In the genomic region with DNA sequence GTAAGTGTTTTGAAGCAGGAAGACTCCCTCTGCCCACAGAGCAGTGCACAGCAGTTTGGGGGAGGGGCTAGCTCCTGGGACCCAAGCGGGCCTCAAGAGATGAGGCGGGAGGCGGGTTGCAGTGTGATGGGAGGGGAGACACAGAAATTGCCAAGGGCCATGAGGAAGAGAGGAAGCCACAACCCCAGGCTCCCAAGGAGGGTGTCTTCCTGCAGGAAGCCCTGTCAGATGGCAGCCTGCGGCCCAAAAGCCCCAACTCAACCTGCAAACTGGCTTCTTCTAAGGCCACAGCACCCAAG, we compare ENCODE assay signal across 19 cellular contexts. TPM values are rescaled to one million over a fixed set of nuclear protein-coding genes. Genes with fewer than 3 reads are reported as not detected.
A peak's percentile ranks its signal among the peaks of the same experiment; 100 is the strongest.
DNase-seq lines count a peak whose midpoint lies in the region; ATAC-seq, FAIRE-seq and TF ChIP-seq lines count a peak whose summit lies in the region.
"Had no signal": no experiment of that assay in that cellular context is flagged by ENCODE, and none has a peak within 500 bp of the region (broad histone marks: within the 10 kb centered on the region; RNA-seq: fewer than 3 reads in every experiment).

No MANE protein-coding gene starts in this region.

- no peak overlapping the region for H3K4me2 ChIP-seq in smooth muscle cell

- H3K4me3 ChIP-seq in smooth muscle cell (no peak overlapping the region), testis (no peak overlapping the region)
- H3K4me3 ChIP-seq: breast epithelium, left ventricle myocardium inferior, psoas muscle had no signal

- no peaks in the 10 kb centered on the region for H3K9me3 ChIP-seq in smooth muscle cell (replicated peaks; ENCODE audit: low read depth)
- H3K9me3 ChIP-seq in testis = no peaks in the 10 kb centered on the region
- H3K9me3 ChIP-seq: breast epithelium, left ventricle myocardium inferior, psoas muscle had no signal

- H3F3A ChIP-seq in smooth muscle cell (ENCODE audit: low read depth) = no peaks in the 10 kb centered on the region

- peaks cover 3% of the 10 kb centered on the region for H3K27me3 ChIP-seq in smooth muscle cell (ENCODE audit: low read depth)
- H3K27me3 ChIP-seq in testis = no peaks in the 10 kb centered on the region

- DNase-seq in DMS 273 (lab: John Stamatoyannopoulos, UW; ENCODE audit: unreplicated experiment) = peak; percentile 30
- DNase-seq in DMS 273 treated with DMSO at 0.1 percent for 48 hours (lab: John Stamatoyannopoulos, UW) = no peak
- DNase-seq in NCI-H69 (lab: John Stamatoyannopoulos, UW) = peak; percentile 6
- DNase-seq in cerebellar cortex (ENCODE audit: low spot score) = peak; percentile 13
- DNase-seq in smooth muscle cell (lab: John Stamatoyannopoulos, UW; ENCODE audit: unreplicated experiment) = no peak
- no peak for DNase-seq in testis
- DNase-seq in GM19239 (ENCODE audit: insufficient read length, low spot score) = no peak
- DNase-seq: CD8-positive, alpha-beta T cell; left ventricle myocardium inferior; NCI-H1048; NCI-H446; PC-3; psoas muscle had no signal

- no peak overlapping the region for H3K9ac ChIP-seq in smooth muscle cell (ENCODE audit: low read depth)

- TF ChIP-seq CTCF in smooth muscle cell (IDR thresholded peaks at IDR 0.05; ENCODE audit: borderline replicate concordance, insufficient read depth, poor library complexity, severe bottlenecking) (no peak), testis (IDR thresholded peaks at IDR 0.05) (no peak)

- no peak for TF ChIP-seq POLR2A in testis (IDR thresholded peaks at IDR 0.05)

- H3K36me3 ChIP-seq in smooth muscle cell (ENCODE audit: low read depth) = no peaks in the 10 kb centered on the region
- H3K36me3 ChIP-seq in testis (ENCODE audit: low read depth, missing control alignments) = no peaks in the 10 kb centered on the region
- H3K36me3 ChIP-seq: breast epithelium, left ventricle myocardium inferior had no signal

- FAIRE-seq in GM19239 (lab: Jason Lieb, UNC) = no peak
- FAIRE-seq: G401.6 had no signal

- H3K27ac ChIP-seq in smooth muscle cell (ENCODE audit: low read depth) (no peak overlapping the region), testis (no peak overlapping the region)
- H3K27ac ChIP-seq: 22Rv1, breast epithelium, left ventricle myocardium inferior, psoas muscle had no signal

- H3K79me2 ChIP-seq in smooth muscle cell (ENCODE audit: low read depth) = no peaks in the 10 kb centered on the region

- WGBS in smooth muscle cell (ENCODE audit: low lambda C conversion rate) = 46% methylated on average over 4 of the region's 4 CpGs
- 70 to 82% methylated on average over 4 of the region's 4 CpGs for WGBS in testis, 2 donors

- intact Hi-C loops in testis (cut with DNase I; ENCODE audit: low total_unique reads) = no loop called here

- peak overlapping the region; percentile 8 for H2AFZ ChIP-seq in smooth muscle cell (ENCODE audit: low read depth)

- H4K20me1 ChIP-seq in smooth muscle cell (ENCODE audit: low read depth) = no peaks in the 10 kb centered on the region

- ATAC-seq in HG02970 (IDR thresholded peaks at IDR 0.05; ENCODE audit: low FRiP score, unreplicated experiment) = no peak
- ATAC-seq: activated naive CD4-positive, alpha-beta T cell treated with anti-CD3 and anti-CD28 coated beads, Interleukin-2, amount 50 U/mL, for 72 hours; CD8-positive, alpha-beta T cell; PC-3; psoas muscle had no signal

- H3K4me1 ChIP-seq in smooth muscle cell (ENCODE audit: low read depth) = peaks cover 15% of the 10 kb centered on the region
- H3K4me1 ChIP-seq in testis = peaks cover 6% of the 10 kb centered on the region

RNA-seq across cellular contexts. Expression of a gene that starts 7.3 kb away (rescaled TPM):
- total RNA-seq in smooth muscle cell (3.8 and 5.2 TPM in 2 replicates), testis (10 to 100 TPM; 12.8 to 17.7 TPM)
- polyA plus RNA-seq in smooth muscle cell (2.0 and 3.0 TPM in 2 replicates), testis (ENCODE audit: insufficient read depth, low read depth, low replicate concordance) (26.1 TPM)
- total RNA-seq: activated naive CD4-positive, alpha-beta T cell treated with anti-CD3 and anti-CD28 coated beads, Interleukin-2, amount 50 U/mL, for 72 hours; CD8-positive, alpha-beta T cell; myocyte had no signal

RNA-seq across cellular contexts. Expression of a gene that starts 40.7 kb away (rescaled TPM):
- total RNA-seq in smooth muscle cell (0.09 and 0.13 TPM in 2 replicates), testis (10 to 100 TPM; 32.4 to 42.4 TPM)
- polyA plus RNA-seq in smooth muscle cell (0.14 TPM in 1 of 2 replicates, not detected in the other), testis (ENCODE audit: insufficient read depth, low read depth, low replicate concordance) (24.6 TPM)
- total RNA-seq: CD8-positive, alpha-beta T cell; left ventricle myocardium inferior; myocyte; PC-3 had no signal

RNA-seq across cellular contexts. Expression of a gene that starts 50.4 kb away (rescaled TPM):
- 67.3 and 119 TPM in 2 replicates for total RNA-seq in smooth muscle cell
- 93.3 and 130 TPM in 2 replicates for polyA plus RNA-seq in smooth muscle cell
- 10 to 100 TPM; 24.0 to 39.5 TPM for total RNA-seq in testis
- 73.7 TPM for polyA plus RNA-seq in testis (ENCODE audit: insufficient read depth, low read depth, low replicate concordance)
- total RNA-seq: activated naive CD4-positive, alpha-beta T cell treated with anti-CD3 and anti-CD28 coated beads, Interleukin-2, amount 50 U/mL, for 72 hours; CD8-positive, alpha-beta T cell; PC-3 had no signal

Comparison
In these comparisons a context has a peak if more than half of its experiments do, and no peak if none do; other contexts are left out.
1. DNase-seq: peak in DMS 273 (single experiment), NCI-H69 (single experiment) and cerebellar cortex (single experiment); none in DMS 273 treated with DMSO at 0.1 percent for 48 hours (single experiment), smooth muscle cell (single experiment), testis (single experiment) and GM19239 (single experiment).
2. RNA of a gene that starts 40.7 kb away (total RNA-seq): 32.4 to 42.4 TPM in testis; 0.09 to 0.13 TPM in smooth muscle cell; every median in the first group is over 10 times any median in the second.